In genomic region chr3:188243124-188243795, GRCh38 we compare ENCODE assay signal across 18 cellular contexts.
A peak's percentile ranks its signal among the peaks of the same experiment; 100 is the strongest.
DNase-seq lines count a peak whose midpoint lies in the region; ATAC-seq and TF ChIP-seq lines count a peak whose summit lies in the region.
"Had no signal": no experiment of that assay in that cellular context is flagged by ENCODE, and none has a peak within 500 bp of the region (broad histone marks: within the 10 kb centered on the region; RNA-seq: fewer than 3 reads in every experiment).

No MANE protein-coding gene starts in this region.

- H3K4me3 ChIP-seq in GM23248: no peak overlapping the region
- no peak overlapping the region for H3K4me3 ChIP-seq in vagina
- H3K4me3 ChIP-seq: lower lobe of right lung, SJCRH30 had no signal

- no peaks in the 10 kb centered on the region for H3K36me3 ChIP-seq in GM23248 (ENCODE audit: low read depth)
- no peaks in the 10 kb centered on the region for H3K36me3 ChIP-seq in vagina
- H3K36me3 ChIP-seq: lower lobe of right lung, SJCRH30 had no signal

- H3K36me3 Mint-ChIP-seq in stimulated activated effector memory CD8-positive, alpha-beta T cell treated with anti-CD3 and anti-CD28 coated beads, Interleukin-12 subunit alpha, Interleukin-12 subunit beta, amount 100 ng/mL, for 72 hours: no peaks in the 10 kb centered on the region
- H3K36me3 Mint-ChIP-seq: brain had no signal

- TF ChIP-seq CTCF in foreskin keratinocyte (conservative IDR thresholded peaks at IDR 0.05) (no peak), vagina (IDR thresholded peaks at IDR 0.05) (no peak)

- H3K27ac ChIP-seq in GM23248 (no peak overlapping the region), foreskin keratinocyte (peak overlapping the region; percentile 30), vagina (no peak overlapping the region)
- H3K27ac ChIP-seq: lower lobe of right lung, SJCRH30 had no signal

- H3K27me3 ChIP-seq in GM23248 (replicated peaks; ENCODE audit: insufficient read depth): no peaks in the 10 kb centered on the region
- H3K27me3 ChIP-seq in foreskin keratinocyte: no peaks in the 10 kb centered on the region
- no peaks in the 10 kb centered on the region for H3K27me3 ChIP-seq in vagina
- H3K27me3 ChIP-seq: SJCRH30 had no signal

- no peaks in the 10 kb centered on the region for H4K20me1 ChIP-seq in GM23248 (ENCODE audit: insufficient read depth)

- H3K4me3 Mint-ChIP-seq in stimulated activated effector memory CD8-positive, alpha-beta T cell treated with anti-CD3 and anti-CD28 coated beads, Interleukin-12 subunit alpha, Interleukin-12 subunit beta, amount 100 ng/mL, for 72 hours: no peak overlapping the region
- H3K4me3 Mint-ChIP-seq: activated T-helper 17 cell treated with anti-CD3 and anti-CD28 coated beads, Interleukin-2, amount 50 U/mL, for 72 hours; brain; CD4-positive, CD25-positive, alpha-beta regulatory T cell; stimulated activated naive CD8-positive, alpha-beta T cell treated with anti-CD3 and anti-CD28 coated beads, Interleukin-15, amount 100 ng/mL, for 72 hours had no signal

- H2AFZ ChIP-seq in GM23248: no peak overlapping the region

- H3F3A ChIP-seq in GM23248 (ENCODE audit: insufficient read depth): peaks cover 52% of the 10 kb centered on the region

- 78% methylated on average over 9 of the region's 9 CpGs for WGBS in GM23248 (ENCODE audit: low coverage in 1 of 2, low lambda C conversion rate in 2 of 2, missing lambda C conversion rate in 2 of 2), 2 experiments

- DNase-seq in GM23248: peak; percentile 25
- peak; percentile 73 for DNase-seq in RPMI7951 (ENCODE audit: low read depth)
- DNase-seq in foreskin keratinocyte: no peak
- no peak for DNase-seq in stimulated activated effector memory CD8-positive, alpha-beta T cell treated with anti-CD3 and anti-CD28 coated beads, Interleukin-12 subunit alpha, Interleukin-12 subunit beta, amount 100 ng/mL, for 72 hours (ENCODE audit: low spot score in 2 of 2)
- no peak for DNase-seq in vagina (ENCODE audit: extremely low spot score in 2 of 2)
- DNase-seq in NCI-H82 (lab: John Stamatoyannopoulos, UW): no peak
- DNase-seq: activated CD4-positive, alpha-beta T cell treated with anti-CD3 and anti-CD28 coated beads for 1 hour; CD4-positive, CD25-positive, alpha-beta regulatory T cell; hippocampal formation; lower lobe of right lung; NCI-H146; NCI-H526 treated with DMSO at 0.1 percent for 48 hours; SJCRH30; stimulated activated CD4-positive, alpha-beta T cell treated with anti-CD3 and anti-CD28 coated beads, Interleukin-2, amount 100 ng/mL, for 48 hours; stimulated activated naive CD8-positive, alpha-beta T cell treated with anti-CD3 and anti-CD28 coated beads, Interleukin-15, amount 100 ng/mL, for 72 hours had no signal

- in situ Hi-C loops in GM23248 (cut with MboI): no loop called here

- H3K9ac ChIP-seq in GM23248: no peak overlapping the region

- H3K9me3 Mint-ChIP-seq in stimulated activated effector memory CD8-positive, alpha-beta T cell treated with anti-CD3 and anti-CD28 coated beads, Interleukin-12 subunit alpha, Interleukin-12 subunit beta, amount 100 ng/mL, for 72 hours: no peaks in the 10 kb centered on the region
- H3K9me3 Mint-ChIP-seq: activated T-helper 17 cell treated with anti-CD3 and anti-CD28 coated beads, Interleukin-2, amount 50 U/mL, for 72 hours; brain; stimulated activated naive CD8-positive, alpha-beta T cell treated with anti-CD3 and anti-CD28 coated beads, Interleukin-15, amount 100 ng/mL, for 72 hours had no signal

- no peaks in the 10 kb centered on the region for H3K9me2 ChIP-seq in GM23248 (ENCODE audit: insufficient read depth)

- intact Hi-C loops in vagina (cut with DNase I): no loop called here

- peak overlapping the region; percentile 4 for H3K27ac Mint-ChIP-seq in stimulated activated effector memory CD8-positive, alpha-beta T cell treated with anti-CD3 and anti-CD28 coated beads, Interleukin-12 subunit alpha, Interleukin-12 subunit beta, amount 100 ng/mL, for 72 hours
- H3K27ac Mint-ChIP-seq: activated T-helper 17 cell treated with anti-CD3 and anti-CD28 coated beads, Interleukin-2, amount 50 U/mL, for 72 hours; brain; stimulated activated naive CD8-positive, alpha-beta T cell treated with anti-CD3 and anti-CD28 coated beads, Interleukin-15, amount 100 ng/mL, for 72 hours had no signal

- H3K4me2 ChIP-seq in GM23248 (ENCODE audit: unreplicated experiment): no peak overlapping the region

- H3K4me1 ChIP-seq in GM23248 (ENCODE audit: insufficient read depth): peaks cover 34% of the 10 kb centered on the region
- H3K4me1 ChIP-seq in foreskin keratinocyte: peaks cover 21% of the 10 kb centered on the region
- peaks cover 35% of the 10 kb centered on the region for H3K4me1 ChIP-seq in vagina
- H3K4me1 ChIP-seq: lower lobe of right lung, SJCRH30 had no signal

- peaks cover 69% of the 10 kb centered on the region for H3K79me2 ChIP-seq in GM23248 (ENCODE audit: insufficient read depth)

- peaks cover 48% of the 10 kb centered on the region for H3K4me1 Mint-ChIP-seq in stimulated activated effector memory CD8-positive, alpha-beta T cell treated with anti-CD3 and anti-CD28 coated beads, Interleukin-12 subunit alpha, Interleukin-12 subunit beta, amount 100 ng/mL, for 72 hours

- no peaks in the 10 kb centered on the region for H3K9me3 ChIP-seq in GM23248 (ENCODE audit: low read depth)
- H3K9me3 ChIP-seq in vagina: no peaks in the 10 kb centered on the region
- H3K9me3 ChIP-seq: lower lobe of right lung, SJCRH30 had no signal

- ATAC-seq in foreskin keratinocyte (no peak), GM19328 (IDR thresholded peaks at IDR 0.05; ENCODE audit: unreplicated experiment) (no peak)
- ATAC-seq in stimulated activated effector memory CD8-positive, alpha-beta T cell treated with anti-CD3 and anti-CD28 coated beads, Interleukin-12 subunit alpha, Interleukin-12 subunit beta, amount 100 ng/mL, for 72 hours: no peak
- ATAC-seq: activated T-helper 17 cell treated with anti-CD3 and anti-CD28 coated beads, Interleukin-2, amount 50 U/mL, for 72 hours; lower lobe of right lung; stimulated activated naive CD8-positive, alpha-beta T cell treated with anti-CD3 and anti-CD28 coated beads, Interleukin-15, amount 100 ng/mL, for 72 hours had no signal

- TF ChIP-seq POLR2A in vagina (IDR thresholded peaks at IDR 0.05): no peak

Comparison
In these comparisons a context has a peak if more than half of its experiments do, and no peak if none do; other contexts are left out.
1. DNase-seq: peak in GM23248 (single experiment) and RPMI7951 (single experiment); none in foreskin keratinocyte (0 of 2), stimulated activated effector memory CD8-positive, alpha-beta T cell treated with anti-CD3 and anti-CD28 coated beads, Interleukin-12 subunit alpha, Interleukin-12 subunit beta, amount 100 ng/mL, for 72 hours (0 of 2), vagina (0 of 2) and NCI-H82 (single experiment).